In the genomic region with DNA sequence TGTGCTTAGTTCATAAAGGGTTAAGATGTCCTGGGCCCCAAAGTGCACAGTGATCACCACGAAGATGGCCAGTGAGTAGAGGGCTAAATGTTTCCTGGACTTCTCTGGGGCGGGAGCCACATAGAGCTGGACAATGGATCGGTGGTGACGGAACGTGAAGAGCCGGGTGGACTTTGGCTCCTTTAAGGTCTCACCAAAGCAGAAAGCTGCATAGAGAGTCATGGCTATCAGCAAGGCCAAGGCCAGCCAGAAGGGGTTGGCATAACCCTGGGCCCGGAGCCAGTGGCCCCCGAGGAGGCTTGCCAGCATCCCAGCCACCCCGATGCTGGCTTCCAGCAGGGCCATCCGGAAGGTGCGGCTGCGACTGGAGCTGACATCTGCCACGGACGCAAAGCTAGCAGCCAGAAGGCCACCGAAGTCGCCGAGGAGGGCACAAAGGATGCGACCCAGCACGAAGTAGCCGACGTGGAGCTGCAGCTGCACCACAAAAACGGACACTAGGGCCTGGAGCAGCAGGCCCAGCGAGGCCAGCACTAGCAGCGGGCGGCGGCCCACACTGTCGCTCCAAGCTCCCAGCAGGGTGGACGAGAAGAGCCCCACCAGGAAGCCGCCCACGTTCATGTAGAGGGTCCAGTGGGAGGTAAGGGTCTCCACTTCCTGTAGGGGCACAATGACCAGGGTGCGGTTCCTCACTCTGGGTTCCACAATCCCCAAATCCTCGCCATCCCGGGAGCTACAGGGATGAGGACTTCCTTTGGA, we compare ENCODE assay signal across 6 cellular contexts.
DNase-seq lines count a peak whose midpoint lies in the region; ATAC-seq and TF ChIP-seq lines count a peak whose summit lies in the region.

No MANE protein-coding gene starts in this region.

- DNase-seq in NCI-H82 (lab: John Stamatoyannopoulos, UW) = peak; percentile 38
- DNase-seq in NCI-H82 treated with DMSO at 0.1 percent for 48 hours (lab: John Stamatoyannopoulos, UW; ENCODE audit: unreplicated experiment) = no peak
- DNase-seq in fibroblast of mammary gland (ENCODE audit: low read depth) = no peak
- no peak for DNase-seq in SKM-1 treated with dmso at 0.1 percent for 144 hours (lab: John Stamatoyannopoulos, UW; ENCODE audit: unreplicated experiment)

- no peaks in the 10 kb centered on the region for H3K9me3 ChIP-seq in stomach smooth muscle (ENCODE audit: control insufficient read depth in 2 of 2, low read length in 2 of 2)

- H3K36me3 ChIP-seq in stomach smooth muscle (ENCODE audit: control insufficient read depth in 2 of 2, insufficient read depth in 2 of 2, low read length in 2 of 2) = peaks cover 0 to 11% of the 10 kb centered on the region in 2 donors

- H3K27ac ChIP-seq in stomach smooth muscle (ENCODE audit: low read length) = no peak overlapping the region

- peak overlapping the region; percentile 52 to 58 for H3K9ac ChIP-seq in stomach smooth muscle (ENCODE audit: low read length in 2 of 2)

- no peak for ATAC-seq in HG03439 (IDR thresholded peaks at IDR 0.05; ENCODE audit: unreplicated experiment)

- H3K4me3 ChIP-seq in fibroblast of mammary gland (ENCODE audit: control insufficient read depth, low read depth, low read length) (peak overlapping the region; percentile 63), stomach smooth muscle (ENCODE audit: low read length in 2 of 2) (peak overlapping the region; percentile 74 to 80)

- no peak for TF ChIP-seq CTCF in fibroblast of mammary gland (conservative IDR thresholded peaks at IDR 0.05; ENCODE audit: control insufficient read depth, insufficient read depth, low read depth, low read length)

- no peaks in the 10 kb centered on the region for H3K27me3 ChIP-seq in stomach smooth muscle (ENCODE audit: control insufficient read depth in 1 of 2, insufficient read depth in 2 of 2, low read length in 2 of 2)

- H3K4me1 ChIP-seq in stomach smooth muscle (ENCODE audit: control insufficient read depth, insufficient read depth, low read length) = peaks cover 22% of the 10 kb centered on the region
